ENCODE assay signal across 24 cellular contexts in the genomic region with DNA sequence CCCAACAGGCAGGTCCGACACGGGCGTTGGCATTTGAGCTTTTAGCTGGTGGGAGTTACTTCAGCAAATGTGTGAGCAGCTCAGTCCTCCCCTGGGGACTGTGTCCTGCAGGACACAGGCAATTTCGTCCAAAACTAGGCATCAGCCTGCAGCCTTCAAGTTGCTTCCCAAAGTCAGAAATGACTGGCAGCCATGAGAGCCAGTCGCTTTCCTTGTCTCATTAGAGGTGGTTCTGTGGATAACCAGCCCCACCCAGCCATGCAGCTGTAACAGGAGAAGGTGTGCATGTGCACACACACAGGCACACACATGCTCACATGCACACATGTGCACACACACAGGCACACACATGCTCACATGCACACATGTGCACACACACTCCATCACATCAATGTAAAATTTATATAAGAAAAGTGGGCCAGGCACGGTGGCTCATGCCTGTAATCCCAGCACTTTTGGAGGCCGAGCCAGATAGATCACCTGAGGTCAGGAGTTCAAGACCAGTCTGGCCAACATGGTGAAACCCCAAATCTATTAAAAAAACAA.
"Had no signal": no experiment of that assay in that cellular context is flagged by ENCODE, and none has a peak within 500 bp of the region (broad histone marks: within the 10 kb centered on the region; RNA-seq: fewer than 3 reads in every experiment).

No MANE protein-coding gene starts in this region.

- H3K4me1 ChIP-seq: Peyer's patch, SJSA1 had no signal

- DNase-seq: activated CD4-positive, alpha-beta T cell treated with anti-CD3 and anti-CD28 coated beads for 4 hours; activated CD8-positive, alpha-beta memory T cell treated with anti-CD3 and anti-CD28 coated beads, Interleukin-2, amount 50 U/mL, for 4 hours; activated CD8-positive, alpha-beta T cell treated with anti-CD3 and anti-CD28 coated beads for 36 hours; activated naive CD4-positive, alpha-beta T cell treated with anti-CD3 and anti-CD28 coated beads, Interleukin-2, amount 50 U/mL, for 16 hours; activated naive CD8-positive, alpha-beta T cell treated with anti-CD3 and anti-CD28 coated beads, Interleukin-2, amount 10 ng/mL, durations not matched to agents 7 days and 5 days; activated T-cell treated with anti-CD3 and anti-CD28 coated beads, Interleukin-2, amount 50 U/mL, for 72 hours; anterior cingulate cortex; KBM-7; NCI-H1092; NCI-H1417; NCI-H1930; NCI-H2107; NCI-H2171 treated with DMSO at 0.1 percent for 48 hours; NCI-H510A treated with DMSO at 0.1 percent for 48 hours; NCI-H69; NK-92 treated with Interleukin-12 subunit alpha and Interleukin-12 subunit beta, amount 100 ng/mL, for 24 hours; OCI-M1; SHP77; SW 1271 had no signal

- H3K4me3 ChIP-seq: adrenal gland, Peyer's patch, SJSA1 had no signal

- H3K27me3 ChIP-seq: adrenal gland, Peyer's patch, SJSA1 had no signal

- H3K27ac ChIP-seq: adrenal gland, Peyer's patch, SJSA1 had no signal

- ATAC-seq: activated CD4-positive, CD25-positive, alpha-beta regulatory T cell treated with anti-CD3 and anti-CD28 coated beads, Interleukin-2, amount 50 U/mL, for 24 hours; activated CD8-positive, alpha-beta T cell treated with anti-CD3 and anti-CD28 coated beads for 36 hours; activated T-cell treated with anti-CD3 and anti-CD28 coated beads, Interleukin-2, amount 50 U/mL, for 72 hours; SK-N-SH treated with all-trans-retinoic acid at 6 μM for 48 hours had no signal

- H3K36me3 ChIP-seq: adrenal gland, Peyer's patch, SJSA1 had no signal

- H3K9me3 ChIP-seq: adrenal gland, Peyer's patch had no signal
